In genomic region chr15:25509697-25510096, GRCh38 we compare ENCODE assay signal across 29 cellular contexts.
"Had no signal": no experiment of that assay in that cellular context is flagged by ENCODE, and none has a peak within 500 bp of the region (broad histone marks: within the 10 kb centered on the region; RNA-seq: fewer than 3 reads in every experiment).

No MANE protein-coding gene starts in this region.

- H3K4me1 Mint-ChIP-seq: activated CD8-positive, alpha-beta memory T cell treated with anti-CD3 and anti-CD28 coated beads, Interleukin-2, amount 10 ng/mL, durations not matched to agents 7 days and 5 days; activated naive CD4-positive, alpha-beta T cell treated with anti-CD3 and anti-CD28 coated beads, Interleukin-2, amount 50 U/mL, for 24 hours; T-cell had no signal

- DNase-seq: activated CD4-positive, alpha-beta T cell treated with anti-CD3 and anti-CD28 coated beads for 4 hours; activated CD4-positive, alpha-beta T cell treated with anti-CD3 and anti-CD28 coated beads, Interleukin-2, amount 50 U/mL, for 4 hours; activated CD8-positive, alpha-beta memory T cell treated with anti-CD3 and anti-CD28 coated beads, Interleukin-2, amount 10 ng/mL, durations not matched to agents 7 days and 5 days; activated effector memory CD4-positive, alpha-beta T cell treated with Interleukin-2 at 50 U/mL for 16 hours; activated naive CD4-positive, alpha-beta T cell; activated T-cell treated with anti-CD3 and anti-CD28 coated beads, Interleukin-2, amount 50 U/mL, for 24 hours; aorta; body of pancreas; Karpas-422; MM.1S; NCI-H1105; NCI-H1436; NCI-H1694 treated with DMSO at 0.1 percent for 48 hours; NCI-H2029 treated with DMSO at 0.1 percent for 48 hours; NCI-H345; NCI-H510A; NCI-H526 treated with DMSO at 0.1 percent for 48 hours; NCI-H82; OCI-M1; RPMI8226; T-cell; T-helper 2 cell; T1000; WERI-Rb-1 had no signal

- H3K27me3 Mint-ChIP-seq: activated CD8-positive, alpha-beta memory T cell treated with anti-CD3 and anti-CD28 coated beads, Interleukin-2, amount 10 ng/mL, durations not matched to agents 7 days and 5 days had no signal

- H3K9me3 Mint-ChIP-seq: activated naive CD4-positive, alpha-beta T cell treated with anti-CD3 and anti-CD28 coated beads, Interleukin-2, amount 50 U/mL, for 24 hours; activated T-cell treated with anti-CD3 and anti-CD28 coated beads, Interleukin-2, amount 50 U/mL, for 24 hours; activated T-helper 1 cell treated with anti-CD3 and anti-CD28 coated beads, Interleukin-12 subunit alpha, Interleukin-12 subunit beta, Interleukin-2, Interleukin-4 antibody, amounts not matched to agents 30 ng/mL and 10 ng/mL and 1 ng/mL, durations not matched to agents 14 hours and 24 hours and 36 hours; T-cell had no signal

- H3K4me3 ChIP-seq: body of pancreas, SK-N-MC had no signal

- H3K4me1 ChIP-seq: body of pancreas had no signal

- H3K27ac Mint-ChIP-seq: activated CD8-positive, alpha-beta memory T cell treated with anti-CD3 and anti-CD28 coated beads, Interleukin-2, amount 10 ng/mL, durations not matched to agents 7 days and 5 days; activated naive CD4-positive, alpha-beta T cell treated with anti-CD3 and anti-CD28 coated beads, Interleukin-2, amount 50 U/mL, for 24 hours; activated T-cell treated with anti-CD3 and anti-CD28 coated beads, Interleukin-2, amount 50 U/mL, for 24 hours; activated T-helper 1 cell treated with anti-CD3 and anti-CD28 coated beads, Interleukin-12 subunit alpha, Interleukin-12 subunit beta, Interleukin-2, Interleukin-4 antibody, amounts not matched to agents 30 ng/mL and 10 ng/mL and 1 ng/mL, durations not matched to agents 14 hours and 24 hours and 36 hours; T-cell had no signal

- H3K36me3 ChIP-seq: WERI-Rb-1 had no signal

- H3K36me3 Mint-ChIP-seq: activated CD8-positive, alpha-beta memory T cell treated with anti-CD3 and anti-CD28 coated beads, Interleukin-2, amount 10 ng/mL, durations not matched to agents 7 days and 5 days; activated naive CD4-positive, alpha-beta T cell treated with anti-CD3 and anti-CD28 coated beads, Interleukin-2, amount 50 U/mL, for 24 hours; T-cell had no signal

- H3K27ac ChIP-seq: body of pancreas, SK-N-MC, WERI-Rb-1 had no signal

- H3K9me3 ChIP-seq: body of pancreas had no signal

- H3K4me3 Mint-ChIP-seq: activated CD8-positive, alpha-beta memory T cell treated with anti-CD3 and anti-CD28 coated beads, Interleukin-2, amount 10 ng/mL, durations not matched to agents 7 days and 5 days; activated naive CD4-positive, alpha-beta T cell treated with anti-CD3 and anti-CD28 coated beads, Interleukin-2, amount 50 U/mL, for 24 hours; activated T-cell treated with anti-CD3 and anti-CD28 coated beads, Interleukin-2, amount 50 U/mL, for 24 hours; activated T-helper 1 cell treated with anti-CD3 and anti-CD28 coated beads, Interleukin-12 subunit alpha, Interleukin-12 subunit beta, Interleukin-2, Interleukin-4 antibody, amounts not matched to agents 30 ng/mL and 10 ng/mL and 1 ng/mL, durations not matched to agents 14 hours and 24 hours and 36 hours; T-cell had no signal

- H3K27me3 ChIP-seq: body of pancreas had no signal

- ATAC-seq: activated CD8-positive, alpha-beta memory T cell treated with anti-CD3 and anti-CD28 coated beads, Interleukin-2, amount 10 ng/mL, durations not matched to agents 7 days and 5 days; body of pancreas; Panc1; Right ventricle myocardium inferior; T-cell had no signal
